ENCODE assay signal across 19 cellular contexts in genomic region chr7:17390392-17390791, GRCh38.
DNase-seq lines count a peak whose midpoint lies in the region; ATAC-seq, FAIRE-seq and TF ChIP-seq lines count a peak whose summit lies in the region.
"Had no signal": no experiment of that assay in that cellular context is flagged by ENCODE, and none has a peak within 500 bp of the region (broad histone marks: within the 10 kb centered on the region; RNA-seq: fewer than 3 reads in every experiment).

No MANE protein-coding gene starts in this region.

- no peak for FAIRE-seq in H1 (lab: Jason Lieb, UNC)
- FAIRE-seq: G401.6, GM12892 had no signal

- TF ChIP-seq POLR2A in H1 (IDR thresholded peaks at IDR 0.05; ENCODE audit: control extremely low read depth in 1 of 2, low read depth in 2 of 2, low read length in 2 of 2) = no peak
- TF ChIP-seq POLR2A in gastrocnemius medialis (IDR thresholded peaks at IDR 0.05) = no peak

- no peak overlapping the region for H3K23ac ChIP-seq in H1 (ENCODE audit: insufficient read length)

- H3K9ac ChIP-seq in H1 (replicated peaks in 1 of 4; ENCODE audit: extremely low read depth in 1 of 4, low read depth in 3 of 4, low read length in 3 of 4) (no peak overlapping the region), neural progenitor cell (no peak overlapping the region), smooth muscle cell (ENCODE audit: low read depth) (no peak overlapping the region)
- H3K9ac ChIP-seq: BLaER1 had no signal

- H2BK5ac ChIP-seq in H1 (ENCODE audit: low read depth, low read length) = no peak overlapping the region

- H3K4me3 ChIP-seq in GM23338 (no peak overlapping the region), H1 (ENCODE audit: extremely low read depth in 1 of 4, insufficient read depth in 2 of 4, low read depth in 3 of 4, low read length in 4 of 4) (no peak overlapping the region), neural progenitor cell (no peak overlapping the region), smooth muscle cell (no peak overlapping the region), gastrocnemius medialis (no peak overlapping the region)
- H3K4me3 ChIP-seq: BLaER1, HAP-1 had no signal

- no peaks in the 10 kb centered on the region for H3K79me2 ChIP-seq in GM23338 (replicated peaks; ENCODE audit: insufficient read depth)
- no peaks in the 10 kb centered on the region for H3K79me2 ChIP-seq in H1 (ENCODE audit: control insufficient read depth in 1 of 2, insufficient read depth in 2 of 2, low read length in 2 of 2)
- H3K79me2 ChIP-seq in neural progenitor cell (ENCODE audit: low read depth) = no peaks in the 10 kb centered on the region
- H3K79me2 ChIP-seq in smooth muscle cell (ENCODE audit: low read depth) = no peaks in the 10 kb centered on the region

- no peak overlapping the region for H2BK20ac ChIP-seq in H1 (ENCODE audit: low read length)

- no peak for TF ChIP-seq CTCF in GM23338 (conservative IDR thresholded peaks at IDR 0.05; ENCODE audit: low read depth in 2 of 2)
- no peak for TF ChIP-seq CTCF in H1 (IDR thresholded peaks at IDR 0.05; ENCODE audit: control extremely low read depth in 1 of 3, insufficient read depth in 1 of 3, low read depth in 1 of 3, low read length in 3 of 3)
- TF ChIP-seq CTCF in neural progenitor cell (IDR thresholded peaks at IDR 0.05) = no peak
- TF ChIP-seq CTCF in smooth muscle cell (IDR thresholded peaks at IDR 0.05; ENCODE audit: borderline replicate concordance, insufficient read depth, poor library complexity, severe bottlenecking) = no peak
- TF ChIP-seq CTCF in gastrocnemius medialis (IDR thresholded peaks at IDR 0.05 in 4 of 5, conservative IDR thresholded peaks at IDR 0.05 in 1 of 5) = no peak

- H3K4ac ChIP-seq in H1 (replicated peaks; ENCODE audit: insufficient read length, low read depth, low read length) = no peak overlapping the region

- H3K27ac Mint-ChIP-seq in GM23338 (no peak overlapping the region), neural progenitor cell (no peak overlapping the region)
- H3K27ac Mint-ChIP-seq: B cell; CD4-positive, CD25-positive, alpha-beta regulatory T cell; CD8-positive, alpha-beta T cell; HFFc6 had no signal

- in situ Hi-C loops in gastrocnemius medialis (cut with MboI; ENCODE audit: low sequenced_read_pairs in 4 of 4) = no loop called here
- in situ Hi-C loops in ACHN (cut with HindIII; ENCODE audit: low pct_ligation_motif_present, low pct_unique_long_range_greater_than_20kb, low sequenced_read_pairs) = no loop called here

- H3K27ac ChIP-seq in GM23338 (ENCODE audit: low read depth) (no peak overlapping the region), H1 (ENCODE audit: low read depth, low read length) (no peak overlapping the region), neural progenitor cell (no peak overlapping the region), smooth muscle cell (ENCODE audit: low read depth) (no peak overlapping the region), gastrocnemius medialis (no peak overlapping the region)
- H3K27ac ChIP-seq: BLaER1, C4-2B had no signal

- ATAC-seq in GM23338 (no peak), gastrocnemius medialis (no peak), esophagus mucosa (no peak)
- ATAC-seq: CD8-positive, alpha-beta T cell had no signal

- H3K14ac ChIP-seq in H1 (ENCODE audit: insufficient read length) = no peak overlapping the region

- TF ChIP-seq RAD21 in H1 (IDR thresholded peaks at IDR 0.05 in 1 of 2, conservative IDR thresholded peaks at IDR 0.05 in 1 of 2; ENCODE audit: low read depth in 2 of 2, low read length in 2 of 2) = no peak

- H3K36me3 Mint-ChIP-seq in GM23338 (ENCODE audit: low read depth) (peaks cover 25% of the 10 kb centered on the region), neural progenitor cell (no peaks in the 10 kb centered on the region)
- H3K36me3 Mint-ChIP-seq: CD4-positive, CD25-positive, alpha-beta regulatory T cell; CD8-positive, alpha-beta T cell had no signal

- WGBS in H1 (ENCODE audit: extremely low coverage in 1 of 2, insufficient coverage in 1 of 2, insufficient read length in 1 of 2, insufficient replicate concordance in 2 of 2, low coverage in 1 of 2, low lambda C conversion rate in 2 of 2, missing lambda C conversion rate in 1 of 2), 2 experiments = 82% methylated on average over 4 of the region's 4 CpGs; no CpG with 5 or more reads in 1 of the 2 experiments
- WGBS in smooth muscle cell (ENCODE audit: low lambda C conversion rate) = 65% methylated on average over 4 of the region's 4 CpGs

- H3K4me3 Mint-ChIP-seq in GM23338 (no peak overlapping the region), neural progenitor cell (no peak overlapping the region)
- H3K4me3 Mint-ChIP-seq: B cell; CD4-positive, CD25-positive, alpha-beta regulatory T cell; CD8-positive, alpha-beta T cell; HFFc6 had no signal

- no peaks in the 10 kb centered on the region for H3K9me2 ChIP-seq in GM23338 (ENCODE audit: insufficient read depth)

- H3K9me3 Mint-ChIP-seq in GM23338 (peaks cover 45% of the 10 kb centered on the region), neural progenitor cell (peaks cover 23% of the 10 kb centered on the region)

- DNase-seq in GM23338 (ENCODE audit: low spot score) = no peak
- no peak for DNase-seq in H1 (ENCODE audit: low read depth in 1 of 2, low spot score in 2 of 2)
- no peak for DNase-seq in neural progenitor cell (ENCODE audit: low spot score)
- DNase-seq in smooth muscle cell (lab: John Stamatoyannopoulos, UW; ENCODE audit: unreplicated experiment) = no peak
- DNase-seq in gastrocnemius medialis = no peak
- DNase-seq in ACHN = no peak
- DNase-seq: Caco-2; CD4-positive, CD25-positive, alpha-beta regulatory T cell; CD8-positive, alpha-beta T cell; DMS153; DND-41; HFFc6 had no signal

- no peak overlapping the region for H2BK120ac ChIP-seq in H1 (replicated peaks; ENCODE audit: low read depth, low read length)

- H2BK12ac ChIP-seq in H1 (ENCODE audit: low read depth, low read length) = no peak overlapping the region

- no peak overlapping the region for H4K5ac ChIP-seq in H1 (ENCODE audit: insufficient read length, low read depth, low read length)

- no peak overlapping the region for H3K4me2 ChIP-seq in GM23338
- no peak overlapping the region for H3K4me2 ChIP-seq in H1 (ENCODE audit: insufficient read depth in 1 of 2, low read depth in 2 of 2, low read length in 2 of 2)
- no peak overlapping the region for H3K4me2 ChIP-seq in neural progenitor cell
- no peak overlapping the region for H3K4me2 ChIP-seq in smooth muscle cell
- H3K4me2 ChIP-seq: BLaER1 had no signal

- no peaks in the 10 kb centered on the region for H3K27me3 ChIP-seq in GM23338 (ENCODE audit: insufficient read depth)
- H3K27me3 ChIP-seq in H1 (replicated peaks in 1 of 4; ENCODE audit: control insufficient read depth in 3 of 4, extremely low read depth in 1 of 4, insufficient read depth in 3 of 4, low read length in 3 of 4) = no peaks in the 10 kb centered on the region
- H3K27me3 ChIP-seq in neural progenitor cell = no peaks in the 10 kb centered on the region
- H3K27me3 ChIP-seq in smooth muscle cell (ENCODE audit: low read depth) = no peaks in the 10 kb centered on the region
- H3K27me3 ChIP-seq in gastrocnemius medialis = no peaks in the 10 kb centered on the region
- H3K27me3 ChIP-seq: BLaER1 had no signal

- no peaks in the 10 kb centered on the region for H3F3A ChIP-seq in GM23338 (replicated peaks; ENCODE audit: low read depth)
- no peaks in the 10 kb centered on the region for H3F3A ChIP-seq in neural progenitor cell (ENCODE audit: low read depth)
- no peaks in the 10 kb centered on the region for H3F3A ChIP-seq in smooth muscle cell (ENCODE audit: low read depth)

- H3K9me3 ChIP-seq in H1 (ENCODE audit: insufficient read depth in 2 of 2, low read depth in 1 of 2, low read length in 1 of 2) = peaks cover 14 to 19% of the 10 kb centered on the region in 2 experiments
- no peaks in the 10 kb centered on the region for H3K9me3 ChIP-seq in neural progenitor cell (ENCODE audit: low read depth)
- H3K9me3 ChIP-seq in smooth muscle cell (replicated peaks; ENCODE audit: low read depth) = peaks cover 3% of the 10 kb centered on the region
- H3K9me3 ChIP-seq in gastrocnemius medialis = no peaks in the 10 kb centered on the region

- H4K91ac ChIP-seq in H1 (replicated peaks; ENCODE audit: insufficient read length, low read length) = no peak overlapping the region

- no peak overlapping the region for H2BK15ac ChIP-seq in H1 (ENCODE audit: low read length)

- H3K27me3 Mint-ChIP-seq in GM23338 (ENCODE audit: insufficient read depth, low read depth, poor library complexity) (no peaks in the 10 kb centered on the region), neural progenitor cell (ENCODE audit: insufficient read depth, low read depth) (no peaks in the 10 kb centered on the region)
- H3K27me3 Mint-ChIP-seq: B cell had no signal

- H3K4me1 Mint-ChIP-seq in GM23338 = peaks cover 8% of the 10 kb centered on the region; the same call in 2 of the 3 replicates
- H3K4me1 Mint-ChIP-seq in neural progenitor cell = peaks cover 6% of the 10 kb centered on the region
- H3K4me1 Mint-ChIP-seq: B cell; CD4-positive, CD25-positive, alpha-beta regulatory T cell had no signal

- H3K4me1 ChIP-seq in GM23338 (ENCODE audit: insufficient read depth) = 0 out of 2 replicates have a peak, but pooled peaks cover under 1% of the 10 kb centered on the region
- H3K4me1 ChIP-seq in H1 (replicated peaks in 1 of 4; ENCODE audit: control insufficient read depth in 3 of 4, insufficient read depth in 4 of 4, low read length in 3 of 4) = no peaks in the 10 kb centered on the region
- peaks cover 5% of the 10 kb centered on the region for H3K4me1 ChIP-seq in neural progenitor cell
- no peaks in the 10 kb centered on the region for H3K4me1 ChIP-seq in smooth muscle cell (ENCODE audit: low read depth)
- H3K4me1 ChIP-seq in gastrocnemius medialis = no peaks in the 10 kb centered on the region
- H3K4me1 ChIP-seq: Caco-2, HAP-1 had no signal

- H3K23me2 ChIP-seq in H1 (ENCODE audit: low read depth, low read length) = no peaks in the 10 kb centered on the region

- H4K20me1 ChIP-seq in GM23338 (replicated peaks; ENCODE audit: insufficient read depth) (no peaks in the 10 kb centered on the region), H1 (replicated peaks in 1 of 2; ENCODE audit: control insufficient read depth in 1 of 2, insufficient read depth in 2 of 2, low read length in 2 of 2) (no peaks in the 10 kb centered on the region), neural progenitor cell (ENCODE audit: low read depth) (no peaks in the 10 kb centered on the region), smooth muscle cell (ENCODE audit: low read depth) (no peaks in the 10 kb centered on the region)
- H4K20me1 ChIP-seq: BLaER1 had no signal

- intact Hi-C loops in gastrocnemius medialis (cut with DNase I; ENCODE audit: low total_unique reads) = no loop called here

- 0 out of 2 replicates have a peak overlapping the region, but pooled peaks have one; percentile 6 for H3K18ac ChIP-seq in H1 (ENCODE audit: extremely low read depth, low read length)

- H3K36me3 ChIP-seq in GM23338 (ENCODE audit: insufficient read depth) (no peaks in the 10 kb centered on the region), H1 (ENCODE audit: control insufficient read depth in 2 of 4, insufficient read depth in 4 of 4, low read length in 3 of 4) (peaks cover 0 to 6% (median 0%) of the 10 kb centered on the region in 4 experiments; a peak in 1 of 8 replicates), neural progenitor cell (no peaks in the 10 kb centered on the region), smooth muscle cell (ENCODE audit: low read depth) (no peaks in the 10 kb centered on the region), gastrocnemius medialis (no peaks in the 10 kb centered on the region)
- H3K36me3 ChIP-seq: BLaER1, HAP-1 had no signal

- TF ChIP-seq EP300 in H1 (IDR thresholded peaks at IDR 0.05; ENCODE audit: borderline replicate concordance in 1 of 2, low read depth in 2 of 2, low read length in 2 of 2) = no peak

- POLR2A ChIA-PET in H1 (lab: Charles Lee; ENCODE audit: partially characterized antibody) = no interaction called here

- H2AFZ ChIP-seq in GM23338 (0 out of 2 replicates have a peak overlapping the region, but pooled peaks have one; percentile 10), H1 (ENCODE audit: low read length) (0 out of 2 replicates have a peak overlapping the region, but pooled peaks have one; percentile 70), neural progenitor cell (replicated peaks) (peak overlapping the region; percentile 80), smooth muscle cell (ENCODE audit: low read depth) (peak overlapping the region; percentile 51)

- CTCF ChIA-PET in H1 (lab: Charles Lee; ENCODE audit: partially characterized antibody) = no interaction called here

- H2AK5ac ChIP-seq in H1 (ENCODE audit: low read depth, low read length) = no peak overlapping the region

- H3K56ac ChIP-seq in H1 (replicated peaks; ENCODE audit: insufficient read length, low read depth, low read length) = no peak overlapping the region

- H4K8ac ChIP-seq in H1 (ENCODE audit: extremely low read depth, insufficient read depth, low read length) = no peak overlapping the region

- no peaks in the 10 kb centered on the region for H3K79me1 ChIP-seq in H1 (ENCODE audit: low read depth, low read length)

Comparison
In these comparisons a context has a peak if more than half of its experiments do, and no peak if none do; other contexts are left out.
1. H2AFZ ChIP-seq: peak in every context shown above with its lines; median percentile 80 in neural progenitor cell; 70 in H1; 51 in smooth muscle cell; 10 in GM23338.